Comparison of ENCODE assay signal across 13 cellular contexts in the genomic region with DNA sequence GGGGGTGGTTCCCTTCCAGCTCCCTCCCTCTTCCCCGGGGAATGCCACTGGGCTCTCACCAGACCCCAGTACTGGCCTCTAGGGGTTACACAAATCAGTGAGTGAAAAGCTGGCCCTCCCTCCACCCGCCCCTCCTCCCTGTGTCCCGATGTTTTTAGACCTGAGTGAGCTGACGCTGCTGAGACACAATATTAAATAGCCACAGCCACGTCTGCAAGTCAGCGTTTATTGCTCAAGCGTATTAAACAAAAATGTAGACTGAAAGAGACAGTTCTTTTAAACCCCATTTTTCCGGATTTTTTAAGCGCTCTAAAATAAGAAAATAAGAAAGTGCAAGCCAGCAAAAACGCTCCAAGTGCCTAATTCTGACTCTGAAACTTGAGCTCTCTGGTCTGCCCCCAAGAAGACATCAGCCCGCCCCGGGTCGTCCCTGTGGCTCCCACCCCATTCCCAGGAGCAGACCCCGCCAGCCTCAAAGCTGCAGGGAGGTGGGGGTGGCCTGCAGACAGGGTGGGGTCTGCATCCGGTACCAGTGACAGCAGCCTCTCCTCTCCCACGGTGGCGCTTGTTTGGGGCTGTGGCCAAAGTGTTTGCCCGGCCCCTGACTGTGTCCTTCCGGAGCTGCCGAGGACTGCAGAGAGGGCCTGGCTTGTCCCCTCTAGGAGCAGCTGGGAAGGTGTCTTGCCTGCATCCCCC. TPM values are rescaled to one million over a fixed set of nuclear protein-coding genes. Genes with fewer than 3 reads are reported as not detected.
DNase-seq lines count a peak whose midpoint lies in the region; ATAC-seq, FAIRE-seq and TF ChIP-seq lines count a peak whose summit lies in the region.
"Had no signal": no experiment of that assay in that cellular context is flagged by ENCODE, and none has a peak within 500 bp of the region (broad histone marks: within the 10 kb centered on the region; RNA-seq: fewer than 3 reads in every experiment).

No MANE protein-coding gene starts in this region.

- POLR2A ChIA-PET in AG04450 (lab: Yijun Ruan, JAX): no interaction called here

- H3K9me3 Mint-ChIP-seq in brain (peaks cover 0 to 5% (median 2%) of the 10 kb centered on the region in 5 experiments), CD14-positive monocyte (peaks cover 0 to 4% (median 2%) of the 10 kb centered on the region in 7 donors)
- H3K9me3 Mint-ChIP-seq: activated naive CD8-positive, alpha-beta T cell treated with anti-CD3 and anti-CD28 coated beads, Interleukin-2, amount 10 ng/mL, durations not matched to agents 7 days and 5 days; IgD-negative memory B cell had no signal

- H3K4me3 ChIP-seq in AG04450 (ENCODE audit: low read depth, low read length) (no peak overlapping the region), HUES64 (ENCODE audit: low read length) (peak overlapping the region; percentile 59), left lung (no peak overlapping the region), small intestine (ENCODE audit: low read depth in 1 of 2, low read length in 2 of 2) (no peak overlapping the region)

- DNase-seq in AG04450 (ENCODE audit: low read depth, low spot score) (no peak), left lung (peak in 1 of 2 donors; percentile 40), small intestine (no peak), CD14-positive monocyte (ENCODE audit: low spot score) (no peak)
- DNase-seq in activated naive CD4-positive, alpha-beta T cell treated with Interleukin-2 at 50 U/mL for 16 hours: no peak
- DNase-seq: activated naive CD8-positive, alpha-beta T cell treated with anti-CD3 and anti-CD28 coated beads, Interleukin-2, amount 10 ng/mL, durations not matched to agents 7 days and 5 days; stimulated activated CD4-positive, alpha-beta T cell treated with anti-CD3 and anti-CD28 coated beads, Interleukin-4, amount 100 ng/mL, for 4 hours had no signal

- TF ChIP-seq CTCF in AG04450 (IDR thresholded peaks at IDR 0.05; ENCODE audit: low read depth, low read length) (peak; percentile 30; the same call in 1 of the 2 replicates), brain (conservative IDR thresholded peaks at IDR 0.05) (peak in 1 of 2 experiments; percentile 63), left lung (IDR thresholded peaks at IDR 0.05) (no peak), CD14-positive monocyte (IDR thresholded peaks at IDR 0.05) (no peak)

- peak overlapping the region in 1 of 5 experiments; percentile 93 for H3K27ac Mint-ChIP-seq in brain
- no peak overlapping the region for H3K27ac Mint-ChIP-seq in CD14-positive monocyte
- H3K27ac Mint-ChIP-seq: activated naive CD8-positive, alpha-beta T cell treated with anti-CD3 and anti-CD28 coated beads, Interleukin-2, amount 10 ng/mL, durations not matched to agents 7 days and 5 days; IgD-negative memory B cell had no signal

- H3K4me3 Mint-ChIP-seq in brain (peak overlapping the region in 4 of 5 experiments; percentile 21 to 78 (median 58)), CD14-positive monocyte (peak overlapping the region in 1 of 2 donors; percentile 67)
- H3K4me3 Mint-ChIP-seq: activated naive CD8-positive, alpha-beta T cell treated with anti-CD3 and anti-CD28 coated beads, Interleukin-2, amount 10 ng/mL, durations not matched to agents 7 days and 5 days had no signal

- intact Hi-C loops in left lung (cut with DNase I) (no loop called here), CD14-positive monocyte (cut with micrococcal nuclease) (no loop called here)

- H3K4me1 Mint-ChIP-seq in brain (peaks cover 15% of the 10 kb centered on the region), CD14-positive monocyte (peaks cover 16% of the 10 kb centered on the region)

- H3K36me3 ChIP-seq in HUES64 (ENCODE audit: insufficient read depth, low read length) (no peaks in the 10 kb centered on the region), left lung (no peaks in the 10 kb centered on the region), small intestine (ENCODE audit: control insufficient read depth in 2 of 2, insufficient read depth in 2 of 2, low read length in 2 of 2) (no peaks in the 10 kb centered on the region)

- H3K27ac ChIP-seq in AG04450 (ENCODE audit: low read depth, low read length) (no peak overlapping the region), HUES64 (ENCODE audit: low read depth, low read length) (no peak overlapping the region), left lung (peak overlapping the region in 1 of 2 donors; percentile 19), small intestine (ENCODE audit: low read depth in 1 of 2, low read length in 1 of 2) (no peak overlapping the region)

- peaks cover 9% of the 10 kb centered on the region; the same call in 1 of the 2 replicates for H3K4me1 ChIP-seq in HUES64 (ENCODE audit: insufficient read depth, low read length)
- H3K4me1 ChIP-seq in left lung: peaks cover 10 to 20% of the 10 kb centered on the region in 2 donors
- H3K4me1 ChIP-seq in small intestine (ENCODE audit: control insufficient read depth in 2 of 2, insufficient read depth in 1 of 2, low read depth in 1 of 2, low read length in 1 of 2): no peaks in the 10 kb centered on the region

- H3K9me3 ChIP-seq in AG04450 (ENCODE audit: control insufficient read depth, insufficient read depth, low read length): peaks cover 12% of the 10 kb centered on the region; the same call in 1 of the 2 replicates
- H3K9me3 ChIP-seq in HUES64 (ENCODE audit: insufficient read depth, low read depth, low read length): no peaks in the 10 kb centered on the region
- H3K9me3 ChIP-seq in left lung: peaks cover 0 to under 1% of the 10 kb centered on the region in 2 donors
- H3K9me3 ChIP-seq in small intestine (ENCODE audit: control insufficient read depth, low read depth): no peaks in the 10 kb centered on the region

- 7% methylated on average over 20 of the region's 20 CpGs for WGBS in HUES64
- WGBS in small intestine, 3 donors: 31 to 42% (median 35%) methylated on average over 20 of the region's 20 CpGs

- H3K9ac ChIP-seq in HUES64 (ENCODE audit: low read depth, low read length): no peak overlapping the region

- no peak for FAIRE-seq in small intestine (lab: Jason Lieb, UNC)
- FAIRE-seq: keratinocyte had no signal

- CTCF ChIA-PET in AG04450 (lab: Charles Lee): interaction anchor here (0.6 to 1.2 kb wide), 9 partner anchors 10 to 161 kb away, joined by 3 to 9 read pairs (median 4); no protein-coding TSS in a partner anchor

- ATAC-seq in left lung: peak; percentile 21
- no peak for ATAC-seq in HG03571 (IDR thresholded peaks at IDR 0.05; ENCODE audit: unreplicated experiment)

- H3K27me3 ChIP-seq in AG04450 (ENCODE audit: control insufficient read depth, insufficient read depth, low read length) (peaks cover 30% of the 10 kb centered on the region), HUES64 (ENCODE audit: insufficient read depth, low read length) (peaks cover 23% of the 10 kb centered on the region), left lung (peaks cover 7 to 74% of the 10 kb centered on the region in 2 donors), small intestine (ENCODE audit: control insufficient read depth in 2 of 2, insufficient read depth in 2 of 2, low read length in 2 of 2) (peaks cover 0 to 18% of the 10 kb centered on the region in 2 donors)

- H3K27me3 Mint-ChIP-seq in brain (peaks cover 6% of the 10 kb centered on the region), CD14-positive monocyte (ENCODE audit: low read depth in 3 of 3) (peaks cover 28 to 42% (median 29%) of the 10 kb centered on the region in 3 donors)

- H3K36me3 Mint-ChIP-seq in brain (no peaks in the 10 kb centered on the region), CD14-positive monocyte (peaks cover 8% of the 10 kb centered on the region in 2 donors)
- H3K36me3 Mint-ChIP-seq: activated naive CD8-positive, alpha-beta T cell treated with anti-CD3 and anti-CD28 coated beads, Interleukin-2, amount 10 ng/mL, durations not matched to agents 7 days and 5 days; IgD-negative memory B cell had no signal

RNA-seq across cellular contexts. Expression of gene TTLL8, which starts 1.2 kb away (rescaled TPM):
- not detected in 2 replicates for polyA plus RNA-seq in AG04450 (2011; rRNA removed)
- not detected in 2 replicates for polyA minus RNA-seq in AG04450 (2011; rRNA and poly(A)+ RNA removed)
- not detected for polyA plus RNA-seq in HUES64 (2013, experiment 1 of 2)
- polyA plus RNA-seq in HUES64 (2013, experiment 2 of 2): not detected
- polyA plus RNA-seq in brain (ENCODE audit: insufficient read depth, low read depth, low replicate concordance): not detected
- not detected for total RNA-seq in left lung
- polyA plus RNA-seq in small intestine: not detected
- not detected for polyA plus RNA-seq in CD14-positive monocyte
- total RNA-seq: activated naive CD8-positive, alpha-beta T cell treated with anti-CD3 and anti-CD28 coated beads, Interleukin-2, amount 10 ng/mL, durations not matched to agents 7 days and 5 days; T-helper 1 cell treated with Interleukin-12 subunit alpha and Interleukin-12 subunit beta and Interleukin-4 antibody, amounts not matched to agents 30 ng/mL and 1 ng/mL, for 36 hours had no signal
- polyA plus RNA-seq: IgD-negative memory B cell, keratinocyte had no signal

RNA-seq across cellular contexts. Expression of gene MLC1, which starts 25.9 kb away (rescaled TPM):
- 0.15 and 0.27 TPM in 2 replicates for polyA plus RNA-seq in AG04450 (2011; rRNA removed)
- polyA minus RNA-seq in AG04450 (2011; rRNA and poly(A)+ RNA removed): 0.56 TPM in 1 of 2 replicates, not detected in the other
- polyA plus RNA-seq in HUES64 (2013, experiment 1 of 2): 0.35 TPM
- polyA plus RNA-seq in HUES64 (2013, experiment 2 of 2): 0.89 TPM
- polyA plus RNA-seq in brain (ENCODE audit: insufficient read depth, low read depth, low replicate concordance): 83.5 TPM
- 1 to 10 TPM in 1 of 2 donors, under 1 TPM in 1; 0.39 to 2.9 TPM for total RNA-seq in left lung
- polyA plus RNA-seq in small intestine: under 1 TPM in 1 of 3 donors, not detected in 2; 0.03 TPM
- 1 to 10 TPM; 1.8 to 3.6 TPM for polyA plus RNA-seq in CD14-positive monocyte
- polyA plus RNA-seq: keratinocyte had no signal

RNA-seq across cellular contexts. Expression of gene MOV10L1, which starts 30.5 kb away (rescaled TPM):
- polyA plus RNA-seq in AG04450 (2011; rRNA removed): 4.2 and 4.6 TPM in 2 replicates
- 4.3 and 5.5 TPM in 2 replicates for polyA minus RNA-seq in AG04450 (2011; rRNA and poly(A)+ RNA removed)
- not detected for polyA plus RNA-seq in HUES64 (2013, experiment 1 of 2)
- polyA plus RNA-seq in HUES64 (2013, experiment 2 of 2): not detected
- 0.58 TPM for polyA plus RNA-seq in brain (ENCODE audit: insufficient read depth, low read depth, low replicate concordance)
- total RNA-seq in left lung: 1 to 10 TPM in 1 of 2 donors, under 1 TPM in 1; 0.37 to 1.7 TPM
- under 1 TPM in 1 of 3 donors, not detected in 2; 0.19 TPM for polyA plus RNA-seq in small intestine
- polyA plus RNA-seq in CD14-positive monocyte: under 1 TPM in 1 of 2 donors, not detected in 1; 0.18 TPM
- total RNA-seq: activated naive CD8-positive, alpha-beta T cell treated with anti-CD3 and anti-CD28 coated beads, Interleukin-2, amount 10 ng/mL, durations not matched to agents 7 days and 5 days; T-helper 1 cell treated with Interleukin-12 subunit alpha and Interleukin-12 subunit beta and Interleukin-4 antibody, amounts not matched to agents 30 ng/mL and 1 ng/mL, for 36 hours had no signal
- polyA plus RNA-seq: IgD-negative memory B cell, keratinocyte had no signal

RNA-seq across cellular contexts. Expression of gene IL17REL, which starts 46.8 kb away (rescaled TPM):
- not detected in 2 replicates for polyA plus RNA-seq in AG04450 (2011; rRNA removed)
- not detected in 2 replicates for polyA minus RNA-seq in AG04450 (2011; rRNA and poly(A)+ RNA removed)
- not detected for polyA plus RNA-seq in HUES64 (2013, experiment 1 of 2)
- 0.06 TPM for polyA plus RNA-seq in HUES64 (2013, experiment 2 of 2)
- not detected for polyA plus RNA-seq in brain (ENCODE audit: insufficient read depth, low read depth, low replicate concordance)
- not detected for total RNA-seq in left lung
- polyA plus RNA-seq in small intestine: under 1 TPM in 2 of 3 donors, not detected in 1; 0.27 to 0.49 TPM
- not detected for polyA plus RNA-seq in CD14-positive monocyte
- total RNA-seq: activated naive CD8-positive, alpha-beta T cell treated with anti-CD3 and anti-CD28 coated beads, Interleukin-2, amount 10 ng/mL, durations not matched to agents 7 days and 5 days; T-helper 1 cell treated with Interleukin-12 subunit alpha and Interleukin-12 subunit beta and Interleukin-4 antibody, amounts not matched to agents 30 ng/mL and 1 ng/mL, for 36 hours had no signal
- polyA plus RNA-seq: IgD-negative memory B cell, keratinocyte had no signal

Comparison
In these comparisons a context has a peak if more than half of its experiments do, and no peak if none do; other contexts are left out.
1. RNA of gene MLC1, which starts 25.9 kb away (polyA plus RNA-seq): 83.5 TPM in brain (single experiment); 1.8 to 3.6 TPM in CD14-positive monocyte, 0.15 to 0.27 TPM in AG04450 and 0.03 TPM in small intestine; every median in the first group is over 10 times any median in the second.